Comparison of ENCODE assay signal across 16 cellular contexts in the genomic region with DNA sequence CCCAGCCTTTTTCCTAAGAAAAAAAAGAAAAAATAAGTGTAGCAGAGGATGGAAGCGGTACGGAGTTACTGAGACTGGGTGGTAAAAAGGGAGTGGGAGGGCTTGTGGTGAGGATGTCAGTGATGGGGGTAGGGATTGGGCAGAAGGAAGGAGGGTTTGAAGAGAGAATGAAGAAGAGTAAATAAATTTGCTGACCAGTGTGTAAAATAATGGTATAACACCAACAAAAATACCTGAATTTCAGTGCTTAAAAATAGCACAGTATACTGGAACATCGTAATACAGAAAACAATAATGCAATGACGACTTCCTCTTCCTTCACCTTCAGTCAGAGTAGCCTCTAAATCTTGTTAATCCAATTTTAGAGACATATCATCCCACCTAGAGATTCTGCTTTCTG. TPM values are rescaled to one million over a fixed set of nuclear protein-coding genes. Genes with fewer than 3 reads are reported as not detected.
DNase-seq lines count a peak whose midpoint lies in the region; ATAC-seq, FAIRE-seq and TF ChIP-seq lines count a peak whose summit lies in the region.
"Had no signal": no experiment of that assay in that cellular context is flagged by ENCODE, and none has a peak within 500 bp of the region (broad histone marks: within the 10 kb centered on the region; RNA-seq: fewer than 3 reads in every experiment).

No MANE protein-coding gene starts in this region.

- H3K4me3 ChIP-seq in GM23248 (no peak overlapping the region), K562 (no peak overlapping the region)
- H3K4me3 ChIP-seq: HAP-1 had no signal

- no peak overlapping the region for H3K4me2 ChIP-seq in GM23248 (ENCODE audit: unreplicated experiment)
- H3K4me2 ChIP-seq in K562 (ENCODE audit: insufficient read depth, low read length): no peak overlapping the region

- BruUV-seq in K562 (replicated peaks; lab: Mats Ljungman, UMichigan): no TSS peak

- no peak for TF ChIP-seq RAD21 in K562 (CRISPR knock-in tag; conservative IDR thresholded peaks at IDR 0.05 in 1 of 2, IDR thresholded peaks at IDR 0.05 in 1 of 2)

- H3K27me3 ChIP-seq in GM23248 (replicated peaks; ENCODE audit: insufficient read depth): no peaks in the 10 kb centered on the region
- peaks cover 6 to 11% of the 10 kb centered on the region in 2 experiments; a peak in 3 of 5 replicates for H3K27me3 ChIP-seq in K562 (ENCODE audit: control insufficient read depth in 2 of 2, insufficient read depth in 2 of 2, low read length in 2 of 2)

- no peak for TF ChIP-seq EP300 in K562 (IDR thresholded peaks at IDR 0.05; ENCODE audit: low read length)

- H3K9me3 ChIP-seq in GM23248 (ENCODE audit: low read depth) (no peaks in the 10 kb centered on the region), K562 (replicated peaks; ENCODE audit: control insufficient read depth, insufficient read depth, low read depth, low read length) (no peaks in the 10 kb centered on the region)
- H3K9me3 ChIP-seq: Caco-2, HAP-1 had no signal

- CTCF ChIA-PET in K562 (lab: Yijun Ruan, JAX; ENCODE audit: low intra/inter-chr PET ratio): interaction anchor here (0.6 kb wide), 1 partner anchor 564 kb away, joined by 3 read pairs; no protein-coding TSS in a partner anchor

- intact Hi-C loops in K562 (cut with micrococcal nuclease): no loop called here

- ATAC-seq in K562: no peak

- TF ChIP-seq POLR2A in K562 (conservative IDR thresholded peaks at IDR 0.05): no peak

- H2AFZ ChIP-seq in GM23248 (peak overlapping the region; percentile 9; the same call in 1 of the 2 replicates), K562 (ENCODE audit: low read depth, low read length) (peak overlapping the region; percentile 35)

- H3K79me2 ChIP-seq in GM23248 (ENCODE audit: insufficient read depth) (no peaks in the 10 kb centered on the region), K562 (ENCODE audit: control insufficient read depth, insufficient read depth, low read length) (no peaks in the 10 kb centered on the region)

- DNase-seq in GM23248 (no peak), K562 (ENCODE audit: extremely low read depth in 1 of 4, low spot score in 3 of 4) (no peak)
- no peak for DNase-seq in activated CD8-positive, alpha-beta memory T cell treated with anti-CD3 and anti-CD28 coated beads for 24 hours
- DNase-seq: AML-193; Caco-2; CD4-positive, alpha-beta T cell; KG1 had no signal

- H3K9ac ChIP-seq in GM23248 (no peak overlapping the region), K562 (ENCODE audit: insufficient read depth in 1 of 2, low read depth in 2 of 2, low read length in 2 of 2) (no peak overlapping the region)

- TF ChIP-seq CTCF in K562 (IDR thresholded peaks at IDR 0.05 in 2 of 3, conservative IDR thresholded peaks at IDR 0.05 in 1 of 3; ENCODE audit: insufficient read depth in 2 of 3, low read depth in 1 of 3, low read length in 3 of 3): no peak

- H3K4me1 ChIP-seq in GM23248 (ENCODE audit: insufficient read depth): peaks cover 10% of the 10 kb centered on the region
- no peaks in the 10 kb centered on the region; a peak in 1 of 5 replicates for H3K4me1 ChIP-seq in K562 (replicated peaks in 1 of 2; ENCODE audit: control insufficient read depth in 2 of 2, insufficient read depth in 2 of 2, low read length in 2 of 2)
- H3K4me1 ChIP-seq: Caco-2 had no signal

- no peaks in the 10 kb centered on the region for H3K9me1 ChIP-seq in K562 (ENCODE audit: control insufficient read depth, insufficient read depth, low read length)

- H3K27ac ChIP-seq in GM23248 (no peak overlapping the region), K562 (ENCODE audit: extremely low read depth, low read depth, low read length) (no peak overlapping the region)
- H3K27ac ChIP-seq: C4-2B, HL-60 had no signal

- H3K36me3 ChIP-seq in GM23248 (ENCODE audit: low read depth) (no peaks in the 10 kb centered on the region), K562 (ENCODE audit: control insufficient read depth, insufficient read depth, low read length) (no peaks in the 10 kb centered on the region)
- H3K36me3 ChIP-seq: HAP-1 had no signal

- in situ Hi-C loops in GM23248 (cut with MboI) (no loop called here), K562 (cut with MboI) (no loop called here)

- FAIRE-seq in K562 (lab: Jason Lieb, UNC): no peak
- FAIRE-seq: A204.1, D721Med, G401.6, GM12891, GM19239 had no signal

- H4K20me1 ChIP-seq in GM23248 (ENCODE audit: insufficient read depth): no peaks in the 10 kb centered on the region
- no peaks in the 10 kb centered on the region for H4K20me1 ChIP-seq in K562 (replicated peaks; ENCODE audit: control insufficient read depth, insufficient read depth, low read length)

- POLR2A ChIA-PET in K562 (lab: Yijun Ruan, JAX): no interaction called here

- no peaks in the 10 kb centered on the region for H3K9me2 ChIP-seq in GM23248 (ENCODE audit: insufficient read depth)

- 40 to 52% methylated on average over 4 of the region's 4 CpGs for WGBS in GM23248 (ENCODE audit: low coverage in 1 of 2, low lambda C conversion rate in 2 of 2, missing lambda C conversion rate in 2 of 2), 2 experiments
- WGBS in K562 (ENCODE audit: insufficient coverage, low coverage, missing lambda C conversion rate): 3% methylated on average over 4 of the region's 4 CpGs

- H3F3A ChIP-seq in GM23248 (ENCODE audit: insufficient read depth): peaks cover 5% of the 10 kb centered on the region; the same call in 1 of the 2 replicates

RNA-seq across cellular contexts. Expression of gene SYPL2, which starts 18.8 kb away (rescaled TPM):
- 0.11 and 0.13 TPM in 2 replicates for total RNA-seq in GM23248 (2014; rRNA removed; shearing (Covaris generic))
- polyA plus RNA-seq in GM23248 (2016; fragmentation: Nextera tagmentation; extraction: Ambion mirVana): 0.38 and 0.60 TPM in 2 replicates
- total RNA-seq in K562 (2011; cell fraction: chromatin; rRNA removed; ENCODE audit: low replicate concordance): 0.19 and 0.21 TPM in 2 replicates
- total RNA-seq in K562 (2011; cell fraction: nucleolus; rRNA removed): 0.17 TPM in 1 of 2 replicates, not detected in the other
- total RNA-seq in K562 (2011; cell fraction: nucleoplasm; rRNA removed): 0.15 and 0.46 TPM in 2 replicates
- total RNA-seq in K562 (2014; rRNA removed): 0.04 and 0.05 TPM in 2 replicates
- total RNA-seq in K562 (2014; rRNA removed; fragmentation: Illumina TruSeq; extraction: Trizol): 0.03 TPM in 1 of 2 replicates, not detected in the other
- total RNA-seq in K562 (2015; rRNA removed; fragmentation: Illumina TruSeq; extraction: Trizol): 0.07 and 0.08 TPM in 2 replicates
- total RNA-seq in K562 (2021): 0.20 and 0.22 TPM in 2 replicates
- 0.03 TPM in 2 replicates for polyA plus RNA-seq in K562 (2011; rRNA removed)
- 0.06 and 0.07 TPM in 2 replicates for polyA plus RNA-seq in K562 (2011; cell fraction: cytosol; rRNA removed)
- polyA plus RNA-seq in K562 (2011; cell fraction: nucleus; rRNA removed): 0.08 and 0.24 TPM in 2 replicates
- 0.04 and 0.13 TPM in 2 replicates for polyA plus RNA-seq in K562 (2012)
- polyA plus RNA-seq in K562 (2014; fragmentation: Illumina TruSeq; extraction: Trizol): 0.12 and 0.35 TPM in 2 replicates
- under 1 TPM in 1 of 2 experiments, not detected in 1; 0.03 TPM for polyA plus RNA-seq in K562 (2014; fragmentation: Nextera tagmentation; extraction: Ambion mirVana)
- 0.20 and 0.31 TPM in 2 replicates for polyA plus RNA-seq in K562 (2014; rRNA removed)
- polyA minus RNA-seq in K562 (2011; rRNA and poly(A)+ RNA removed): 0.03 and 0.11 TPM in 2 replicates
- polyA minus RNA-seq in K562 (2011; cell fraction: cytosol; rRNA and poly(A)+ RNA removed): not detected in 2 replicates
- polyA minus RNA-seq in K562 (2011; cell fraction: nucleus; rRNA and poly(A)+ RNA removed): not detected in 2 replicates
- total RNA-seq: CD4-positive, alpha-beta T cell had no signal
- polyA plus RNA-seq: IgD-negative memory B cell had no signal

RNA-seq across cellular contexts. Expression of gene PSMA5, which starts 21.3 kb away (rescaled TPM):
- 38.8 and 53.7 TPM in 2 replicates for total RNA-seq in GM23248 (2014; rRNA removed; shearing (Covaris generic))
- polyA plus RNA-seq in GM23248 (2016; fragmentation: Nextera tagmentation; extraction: Ambion mirVana) (89.7 and 94.5 TPM in 2 replicates), K562 (2011; rRNA removed) (299 and 397 TPM in 2 replicates), K562 (2014; fragmentation: Illumina TruSeq; extraction: Trizol) (246 and 256 TPM in 2 replicates), K562 (2014; fragmentation: Nextera tagmentation; extraction: Ambion mirVana) (100 to 1,000 TPM; 451 to 542 TPM), K562 (2014; rRNA removed) (225 and 273 TPM in 2 replicates)
- total RNA-seq in K562 (2011; cell fraction: chromatin; rRNA removed; ENCODE audit: low replicate concordance): 131 and 146 TPM in 2 replicates
- 74.6 and 80.0 TPM in 2 replicates for total RNA-seq in K562 (2011; cell fraction: nucleolus; rRNA removed)
- total RNA-seq in K562 (2011; cell fraction: nucleoplasm; rRNA removed): 126 and 145 TPM in 2 replicates
- total RNA-seq in K562 (2014; rRNA removed) (77.1 and 82.6 TPM in 2 replicates), K562 (2014; rRNA removed; fragmentation: Illumina TruSeq; extraction: Trizol) (309 and 348 TPM in 2 replicates), K562 (2015; rRNA removed; fragmentation: Illumina TruSeq; extraction: Trizol) (155 and 190 TPM in 2 replicates), K562 (2021) (287 and 302 TPM in 2 replicates)
- polyA plus RNA-seq in K562 (2011; cell fraction: cytosol; rRNA removed): 168 and 244 TPM in 2 replicates
- 74.2 and 128 TPM in 2 replicates for polyA plus RNA-seq in K562 (2011; cell fraction: nucleus; rRNA removed)
- polyA plus RNA-seq in K562 (2012): 169 and 249 TPM in 2 replicates
- polyA minus RNA-seq in K562 (2011; rRNA and poly(A)+ RNA removed): 238 and 288 TPM in 2 replicates
- 104 and 136 TPM in 2 replicates for polyA minus RNA-seq in K562 (2011; cell fraction: cytosol; rRNA and poly(A)+ RNA removed)
- 40.0 and 62.9 TPM in 2 replicates for polyA minus RNA-seq in K562 (2011; cell fraction: nucleus; rRNA and poly(A)+ RNA removed)

RNA-seq across cellular contexts. Expression of gene ATXN7L2, which starts 36.2 kb away (rescaled TPM):
- 2.1 and 5.3 TPM in 2 replicates for total RNA-seq in GM23248 (2014; rRNA removed; shearing (Covaris generic))
- polyA plus RNA-seq in GM23248 (2016; fragmentation: Nextera tagmentation; extraction: Ambion mirVana): 3.0 and 3.3 TPM in 2 replicates
- total RNA-seq in K562 (2011; cell fraction: chromatin; rRNA removed; ENCODE audit: low replicate concordance): 13.4 and 39.5 TPM in 2 replicates
- 28.8 and 32.7 TPM in 2 replicates for total RNA-seq in K562 (2011; cell fraction: nucleolus; rRNA removed)
- total RNA-seq in K562 (2011; cell fraction: nucleoplasm; rRNA removed): 14.5 and 23.4 TPM in 2 replicates
- 6.3 and 10.4 TPM in 2 replicates for total RNA-seq in K562 (2014; rRNA removed)
- 1.9 and 2.3 TPM in 2 replicates for total RNA-seq in K562 (2014; rRNA removed; fragmentation: Illumina TruSeq; extraction: Trizol)
- total RNA-seq in K562 (2015; rRNA removed; fragmentation: Illumina TruSeq; extraction: Trizol): 4.4 and 5.8 TPM in 2 replicates
- 9.4 and 10.0 TPM in 2 replicates for total RNA-seq in K562 (2021)
- polyA plus RNA-seq in K562 (2011; rRNA removed): 3.1 and 5.9 TPM in 2 replicates
- 4.0 and 11.5 TPM in 2 replicates for polyA plus RNA-seq in K562 (2011; cell fraction: cytosol; rRNA removed)
- polyA plus RNA-seq in K562 (2011; cell fraction: nucleus; rRNA removed): 23.4 and 48.0 TPM in 2 replicates
- polyA plus RNA-seq in K562 (2012): 5.9 and 6.8 TPM in 2 replicates
- 7.1 and 8.5 TPM in 2 replicates for polyA plus RNA-seq in K562 (2014; fragmentation: Illumina TruSeq; extraction: Trizol)
- polyA plus RNA-seq in K562 (2014; fragmentation: Nextera tagmentation; extraction: Ambion mirVana): under 1 TPM; 0.21 to 0.56 TPM
- 10.4 and 11.1 TPM in 2 replicates for polyA plus RNA-seq in K562 (2014; rRNA removed)
- polyA minus RNA-seq in K562 (2011; rRNA and poly(A)+ RNA removed): 2.4 and 3.5 TPM in 2 replicates
- 2.6 and 4.1 TPM in 2 replicates for polyA minus RNA-seq in K562 (2011; cell fraction: cytosol; rRNA and poly(A)+ RNA removed)
- 13.1 and 13.6 TPM in 2 replicates for polyA minus RNA-seq in K562 (2011; cell fraction: nucleus; rRNA and poly(A)+ RNA removed)

RNA-seq across cellular contexts. Expression of gene CYB561D1, which starts 46.4 kb away (rescaled TPM):
- 9.5 and 9.6 TPM in 2 replicates for total RNA-seq in GM23248 (2014; rRNA removed; shearing (Covaris generic))
- polyA plus RNA-seq in GM23248 (2016; fragmentation: Nextera tagmentation; extraction: Ambion mirVana) (5.5 and 5.9 TPM in 2 replicates), K562 (2011; rRNA removed) (6.8 and 8.7 TPM in 2 replicates), K562 (2014; fragmentation: Illumina TruSeq; extraction: Trizol) (4.0 and 4.6 TPM in 2 replicates), K562 (2014; fragmentation: Nextera tagmentation; extraction: Ambion mirVana) (under 1 TPM; 0.71 to 0.72 TPM), K562 (2014; rRNA removed) (4.9 and 5.5 TPM in 2 replicates)
- 10.5 and 21.1 TPM in 2 replicates for total RNA-seq in K562 (2011; cell fraction: chromatin; rRNA removed; ENCODE audit: low replicate concordance)
- 13.8 and 15.2 TPM in 2 replicates for total RNA-seq in K562 (2011; cell fraction: nucleolus; rRNA removed)
- total RNA-seq in K562 (2011; cell fraction: nucleoplasm; rRNA removed): 15.0 and 15.6 TPM in 2 replicates
- total RNA-seq in K562 (2014; rRNA removed) (1.8 and 2.6 TPM in 2 replicates), K562 (2014; rRNA removed; fragmentation: Illumina TruSeq; extraction: Trizol) (2.6 and 3.2 TPM in 2 replicates), K562 (2015; rRNA removed; fragmentation: Illumina TruSeq; extraction: Trizol) (3.1 and 3.5 TPM in 2 replicates), K562 (2021) (5.9 and 7.2 TPM in 2 replicates)
- 9.0 and 11.4 TPM in 2 replicates for polyA plus RNA-seq in K562 (2011; cell fraction: cytosol; rRNA removed)
- 13.7 and 16.3 TPM in 2 replicates for polyA plus RNA-seq in K562 (2011; cell fraction: nucleus; rRNA removed)
- polyA plus RNA-seq in K562 (2012): 5.5 and 9.8 TPM in 2 replicates
- 3.8 and 4.1 TPM in 2 replicates for polyA minus RNA-seq in K562 (2011; rRNA and poly(A)+ RNA removed)
- 2.4 and 2.7 TPM in 2 replicates for polyA minus RNA-seq in K562 (2011; cell fraction: cytosol; rRNA and poly(A)+ RNA removed)
- 5.5 and 8.4 TPM in 2 replicates for polyA minus RNA-seq in K562 (2011; cell fraction: nucleus; rRNA and poly(A)+ RNA removed)

RNA-seq across cellular contexts. Expression of gene SORT1, which starts 49.8 kb away (rescaled TPM):
- 8.4 and 11.8 TPM in 2 replicates for total RNA-seq in GM23248 (2014; rRNA removed; shearing (Covaris generic))
- polyA plus RNA-seq in GM23248 (2016; fragmentation: Nextera tagmentation; extraction: Ambion mirVana) (6.7 and 7.1 TPM in 2 replicates), K562 (2011; rRNA removed) (78.2 and 92.1 TPM in 2 replicates), K562 (2014; fragmentation: Illumina TruSeq; extraction: Trizol) (65.0 and 68.2 TPM in 2 replicates), K562 (2014; fragmentation: Nextera tagmentation; extraction: Ambion mirVana) (10 to 100 TPM; 27.4 to 33.3 TPM), K562 (2014; rRNA removed) (41.4 and 43.4 TPM in 2 replicates)
- 326 and 417 TPM in 2 replicates for total RNA-seq in K562 (2011; cell fraction: chromatin; rRNA removed; ENCODE audit: low replicate concordance)
- total RNA-seq in K562 (2011; cell fraction: nucleolus; rRNA removed): 241 and 283 TPM in 2 replicates
- 391 and 568 TPM in 2 replicates for total RNA-seq in K562 (2011; cell fraction: nucleoplasm; rRNA removed)
- total RNA-seq in K562 (2014; rRNA removed) (35.5 and 41.4 TPM in 2 replicates), K562 (2014; rRNA removed; fragmentation: Illumina TruSeq; extraction: Trizol) (91.0 and 110 TPM in 2 replicates), K562 (2015; rRNA removed; fragmentation: Illumina TruSeq; extraction: Trizol) (88.2 and 96.9 TPM in 2 replicates), K562 (2021) (110 and 112 TPM in 2 replicates)
- polyA plus RNA-seq in K562 (2011; cell fraction: cytosol; rRNA removed): 40.5 and 54.0 TPM in 2 replicates
- polyA plus RNA-seq in K562 (2011; cell fraction: nucleus; rRNA removed): 57.9 and 62.0 TPM in 2 replicates
- 50.8 and 57.3 TPM in 2 replicates for polyA plus RNA-seq in K562 (2012)
- polyA minus RNA-seq in K562 (2011; rRNA and poly(A)+ RNA removed): 227 and 260 TPM in 2 replicates
- 87.5 and 90.6 TPM in 2 replicates for polyA minus RNA-seq in K562 (2011; cell fraction: cytosol; rRNA and poly(A)+ RNA removed)
- polyA minus RNA-seq in K562 (2011; cell fraction: nucleus; rRNA and poly(A)+ RNA removed): 98.4 and 138 TPM in 2 replicates
